Comparison of ENCODE assay signal across 8 cellular contexts in genomic region chr19:6373096-6373812, GRCh38. TPM values are rescaled to one million over a fixed set of nuclear protein-coding genes. Genes with fewer than 3 reads are reported as not detected.
A peak's percentile ranks its signal among the peaks of the same experiment; 100 is the strongest.
DNase-seq lines count a peak whose midpoint lies in the region; ATAC-seq and TF ChIP-seq lines count a peak whose summit lies in the region.

No MANE protein-coding gene starts in this region.

- peak; percentile 98 for DNase-seq in ELR (ENCODE audit: low read depth)
- peak; percentile 94 for DNase-seq in NCI-H1048 (lab: John Stamatoyannopoulos, UW)
- peak; percentile 92 for DNase-seq in SK-N-DZ (ENCODE audit: low spot score)
- DNase-seq in activated naive CD4-positive, alpha-beta T cell treated with anti-CD3 and anti-CD28 coated beads for 36 hours, result peak; percentile 99
- DNase-seq in non-pigmented ciliary epithelial cell (ENCODE audit: low read depth), result peak; percentile 92

- H3K4me3 ChIP-seq in gastroesophageal sphincter, result peak overlapping the region; percentile 53 to 92
- peak overlapping the region; percentile 59 to 96 (median 81) for H3K4me3 ChIP-seq in subcutaneous abdominal adipose tissue (ENCODE audit: low read depth in 1 of 5, low read length in 5 of 5)

- TF ChIP-seq EP300 in gastroesophageal sphincter (IDR thresholded peaks at IDR 0.05), result no peak

- TF ChIP-seq CTCF in gastroesophageal sphincter (IDR thresholded peaks at IDR 0.05), result no peak

- H3K27ac ChIP-seq in gastroesophageal sphincter (peak overlapping the region; percentile 87 to 100 (median 96)), subcutaneous abdominal adipose tissue (ENCODE audit: low read depth, low read length) (peak overlapping the region; percentile 90)

- CTCF ChIA-PET in activated naive CD4-positive, alpha-beta T cell treated with anti-CD3 and anti-CD28 coated beads for 36 hours (lab: Charles Lee), result interaction anchor here (1.0 to 1.4 kb wide), 3 partner anchors 10 to 247 kb away, joined by 3 to 4 read pairs (median 3); no protein-coding TSS in a partner anchor

- H3K27me3 Mint-ChIP-seq in activated naive CD4-positive, alpha-beta T cell treated with anti-CD3 and anti-CD28 coated beads for 36 hours (ENCODE audit: low read depth), result no peaks in the 10 kb centered on the region

- no peak for TF ChIP-seq POLR2A in gastroesophageal sphincter (IDR thresholded peaks at IDR 0.05)

- H3K4me3 Mint-ChIP-seq in activated naive CD4-positive, alpha-beta T cell treated with anti-CD3 and anti-CD28 coated beads for 36 hours, result peak overlapping the region; percentile 89

- H3K9me3 ChIP-seq in gastroesophageal sphincter (no peaks in the 10 kb centered on the region), subcutaneous abdominal adipose tissue (ENCODE audit: control insufficient read depth in 5 of 5, low read length in 5 of 5) (no peaks in the 10 kb centered on the region)

- peaks cover 3% of the 10 kb centered on the region for H3K36me3 Mint-ChIP-seq in activated naive CD4-positive, alpha-beta T cell treated with anti-CD3 and anti-CD28 coated beads for 36 hours (ENCODE audit: low read depth)

- H3K4me1 ChIP-seq in gastroesophageal sphincter (peaks cover 0 to 53% (median 18%) of the 10 kb centered on the region in 3 donors), subcutaneous abdominal adipose tissue (ENCODE audit: control insufficient read depth in 5 of 5, insufficient read depth in 5 of 5, low read length in 5 of 5) (peaks cover 0 to 26% (median 19%) of the 10 kb centered on the region in 5 donors)

- H3K27me3 ChIP-seq in gastroesophageal sphincter (no peaks in the 10 kb centered on the region), subcutaneous abdominal adipose tissue (ENCODE audit: control insufficient read depth in 5 of 5, insufficient read depth in 4 of 5, low read length in 5 of 5) (no peaks in the 10 kb centered on the region)

- peaks cover 18% of the 10 kb centered on the region for H3K4me1 Mint-ChIP-seq in activated naive CD4-positive, alpha-beta T cell treated with anti-CD3 and anti-CD28 coated beads for 36 hours (ENCODE audit: low read depth)

- intact Hi-C loops in activated naive CD4-positive, alpha-beta T cell treated with anti-CD3 and anti-CD28 coated beads for 36 hours (cut with micrococcal nuclease), result loop anchor here (1.0 to 5.0 kb wide), 7 partner anchors 12 to 469 kb away; partner anchors contain the start of genes CLPP, GTF2F1, TUBB4A and VMAC

- H3K27ac Mint-ChIP-seq in activated naive CD4-positive, alpha-beta T cell treated with anti-CD3 and anti-CD28 coated beads for 36 hours, result peak overlapping the region; percentile 94

- H3K9ac ChIP-seq in subcutaneous abdominal adipose tissue (ENCODE audit: low read length in 5 of 5), result peak overlapping the region in 4 of 5 donors; percentile 62 to 78 (median 74)

- H3K9me3 Mint-ChIP-seq in activated naive CD4-positive, alpha-beta T cell treated with anti-CD3 and anti-CD28 coated beads for 36 hours, result no peaks in the 10 kb centered on the region

- peak; percentile 51 for ATAC-seq in HG02588 (IDR thresholded peaks at IDR 0.05; ENCODE audit: unreplicated experiment)
- peak; percentile 81 for ATAC-seq in gastroesophageal sphincter

- 0% methylated on average over 1 to 17 of the region's 53 CpGs for WGBS in gastroesophageal sphincter (ENCODE audit: low coverage in 1 of 2), 2 donors

- H3K36me3 ChIP-seq in gastroesophageal sphincter, result peaks cover 0 to 33% of the 10 kb centered on the region in 2 donors
- H3K36me3 ChIP-seq in subcutaneous abdominal adipose tissue (ENCODE audit: control insufficient read depth in 5 of 5, insufficient read depth in 5 of 5, low read length in 5 of 5), result peaks cover 0 to 19% (median 15%) of the 10 kb centered on the region in 5 donors

RNA-seq across cellular contexts. Expression of gene ALKBH7, which starts 0.7 kb away (rescaled TPM):
- 40.8 and 48.0 TPM in 2 replicates for polyA plus RNA-seq in SK-N-DZ (2014; cell fraction: cytosol; rRNA removed)
- polyA plus RNA-seq in SK-N-DZ (2014; cell fraction: nucleus; rRNA removed), result 36.4 and 49.5 TPM in 2 replicates
- 10 to 100 TPM; 39.5 to 42.4 TPM for total RNA-seq in activated naive CD4-positive, alpha-beta T cell treated with anti-CD3 and anti-CD28 coated beads for 36 hours
- 10 to 100 TPM; 41.9 to 75.1 (median 45.7) TPM for total RNA-seq in gastroesophageal sphincter

RNA-seq across cellular contexts. Expression of gene PSPN, which starts 2.5 kb away (rescaled TPM):
- polyA plus RNA-seq in SK-N-DZ (2014; cell fraction: cytosol; rRNA removed), result 1.8 and 1.9 TPM in 2 replicates
- 0.62 and 2.1 TPM in 2 replicates for polyA plus RNA-seq in SK-N-DZ (2014; cell fraction: nucleus; rRNA removed)
- 1 to 10 TPM; 1.9 to 2.5 TPM for total RNA-seq in activated naive CD4-positive, alpha-beta T cell treated with anti-CD3 and anti-CD28 coated beads for 36 hours
- 1 to 10 TPM in 3 of 4 donors, under 1 TPM in 1; 0.67 to 2.4 (median 1.4) TPM for total RNA-seq in gastroesophageal sphincter

RNA-seq across cellular contexts. Expression of gene CLPP, which starts 11.9 kb away (rescaled TPM):
- polyA plus RNA-seq in SK-N-DZ (2014; cell fraction: cytosol; rRNA removed), result 81.8 and 99.2 TPM in 2 replicates
- 49.2 and 55.2 TPM in 2 replicates for polyA plus RNA-seq in SK-N-DZ (2014; cell fraction: nucleus; rRNA removed)
- total RNA-seq in activated naive CD4-positive, alpha-beta T cell treated with anti-CD3 and anti-CD28 coated beads for 36 hours, result 100 to 1,000 TPM; 176 to 180 TPM
- 10 to 100 TPM; 40.2 to 86.1 (median 63.8) TPM for total RNA-seq in gastroesophageal sphincter

RNA-seq across cellular contexts. Expression of gene GTF2F1, which starts 19.7 kb away (rescaled TPM):
- 37.3 and 50.5 TPM in 2 replicates for polyA plus RNA-seq in SK-N-DZ (2014; cell fraction: cytosol; rRNA removed)
- 22.3 and 36.5 TPM in 2 replicates for polyA plus RNA-seq in SK-N-DZ (2014; cell fraction: nucleus; rRNA removed)
- total RNA-seq in activated naive CD4-positive, alpha-beta T cell treated with anti-CD3 and anti-CD28 coated beads for 36 hours, result 10 to 100 TPM; 53.5 to 63.0 TPM
- 10 to 100 TPM; 44.7 to 62.8 (median 51.4) TPM for total RNA-seq in gastroesophageal sphincter

RNA-seq across cellular contexts. Expression of gene ACER1, which starts 39.8 kb away (rescaled TPM):
- not detected in 2 replicates for polyA plus RNA-seq in SK-N-DZ (2014; cell fraction: cytosol; rRNA removed)
- not detected in 2 replicates for polyA plus RNA-seq in SK-N-DZ (2014; cell fraction: nucleus; rRNA removed)
- not detected for total RNA-seq in activated naive CD4-positive, alpha-beta T cell treated with anti-CD3 and anti-CD28 coated beads for 36 hours
- not detected for total RNA-seq in gastroesophageal sphincter

Comparison
In these comparisons a context has a peak if more than half of its experiments do, and no peak if none do; other contexts are left out.
1. Peak in every context shown above with its lines: DNase-seq, ATAC-seq, H3K4me3 ChIP-seq and H3K27ac ChIP-seq.